Comparison of ENCODE assay signal across 8 cellular contexts in the genomic region with DNA sequence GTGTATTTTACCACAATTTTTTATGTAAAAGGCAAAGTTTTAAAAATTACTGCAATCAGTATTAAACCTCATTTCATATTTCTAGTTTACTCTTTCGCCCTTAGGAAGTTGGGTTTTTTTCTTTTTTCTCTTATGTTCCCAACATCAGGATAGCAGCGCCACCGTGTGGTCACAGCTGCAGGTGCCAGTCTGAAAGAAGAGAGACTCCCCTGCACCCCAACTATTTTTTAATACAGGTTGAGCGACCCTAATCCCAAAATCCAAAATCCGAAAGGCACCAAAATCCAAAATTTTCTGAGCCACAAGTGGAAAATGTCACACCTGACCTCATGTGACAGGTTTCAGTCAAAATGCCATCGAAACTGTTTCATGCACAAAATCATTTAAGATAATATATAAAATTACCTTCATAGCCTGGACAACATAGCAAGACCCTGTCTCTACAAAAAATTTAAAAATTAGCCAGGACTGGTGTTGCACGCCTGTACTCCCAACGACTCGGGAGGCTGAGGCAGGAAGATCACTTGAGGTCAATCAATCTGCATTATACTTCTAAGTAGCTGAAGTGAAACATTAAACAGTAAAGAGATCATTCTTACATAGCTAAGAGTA. TPM values are rescaled to one million over a fixed set of nuclear protein-coding genes. Genes with fewer than 3 reads are reported as not detected.
A peak's percentile ranks its signal among the peaks of the same experiment; 100 is the strongest.
DNase-seq lines count a peak whose midpoint lies in the region; ATAC-seq and TF ChIP-seq lines count a peak whose summit lies in the region.

No MANE protein-coding gene starts in this region.

- H3K9me3 ChIP-seq in BLaER1: no peaks in the 10 kb centered on the region
- no peaks in the 10 kb centered on the region for H3K9me3 ChIP-seq in neural progenitor cell (ENCODE audit: low read depth)
- H3K9me3 ChIP-seq in stomach: no peaks in the 10 kb centered on the region

- no peaks in the 10 kb centered on the region for H3K27me3 ChIP-seq in BLaER1
- no peaks in the 10 kb centered on the region for H3K27me3 ChIP-seq in HL-60 (ENCODE audit: insufficient read depth, poor library complexity, severe bottlenecking)
- H3K27me3 ChIP-seq in neural progenitor cell: peaks cover 45% of the 10 kb centered on the region
- H3K27me3 ChIP-seq in stomach: peaks cover 0 to 91% (median 14%) of the 10 kb centered on the region in 3 donors

- no peak for ATAC-seq in activated T-helper 17 cell treated with anti-CD3 and anti-CD28 coated beads, Interleukin-2, amount 50 U/mL, for 72 hours (replicated peaks)

- no peaks in the 10 kb centered on the region for H3K36me3 Mint-ChIP-seq in neural progenitor cell
- no peaks in the 10 kb centered on the region for H3K36me3 Mint-ChIP-seq in activated T-helper 17 cell treated with anti-CD3 and anti-CD28 coated beads, Interleukin-2, amount 50 U/mL, for 72 hours (ENCODE audit: low read depth)

- H3K27ac ChIP-seq in BLaER1 (no peak overlapping the region), HL-60 (replicated peaks) (no peak overlapping the region), neural progenitor cell (no peak overlapping the region), stomach (no peak overlapping the region)

- peaks cover 38% of the 10 kb centered on the region for H3K4me1 ChIP-seq in BLaER1
- peaks cover 20% of the 10 kb centered on the region for H3K4me1 ChIP-seq in neural progenitor cell
- peaks cover 0 to 23% (median 10%) of the 10 kb centered on the region in 4 donors for H3K4me1 ChIP-seq in stomach

- peaks cover 46% of the 10 kb centered on the region for H3K4me1 Mint-ChIP-seq in neural progenitor cell
- peaks cover 18% of the 10 kb centered on the region for H3K4me1 Mint-ChIP-seq in activated T-helper 17 cell treated with anti-CD3 and anti-CD28 coated beads, Interleukin-2, amount 50 U/mL, for 72 hours

- no peak overlapping the region for H3K4me3 Mint-ChIP-seq in neural progenitor cell
- H3K4me3 Mint-ChIP-seq in activated T-helper 17 cell treated with anti-CD3 and anti-CD28 coated beads, Interleukin-2, amount 50 U/mL, for 72 hours: no peak overlapping the region

- TF ChIP-seq CTCF in HL-60 (IDR thresholded peaks at IDR 0.05; ENCODE audit: insufficient read depth, low read length) (peak; percentile 31), neural progenitor cell (IDR thresholded peaks at IDR 0.05) (peak; percentile 99), stomach (IDR thresholded peaks at IDR 0.05) (peak in 6 of 7 experiments; percentile 52 to 92 (median 86))

- no peak overlapping the region for H3K27ac Mint-ChIP-seq in neural progenitor cell
- H3K27ac Mint-ChIP-seq in activated T-helper 17 cell treated with anti-CD3 and anti-CD28 coated beads, Interleukin-2, amount 50 U/mL, for 72 hours: no peak overlapping the region

- H3K4me2 ChIP-seq in BLaER1: peak overlapping the region; percentile 45
- peak overlapping the region; percentile 43 for H3K4me2 ChIP-seq in neural progenitor cell

- DNase-seq in HL-60 (ENCODE audit: low read depth in 1 of 2, low spot score in 1 of 2) (peak in 1 of 2 experiments; percentile 38), OCI-M1 (lab: John Stamatoyannopoulos, UW) (peak; percentile 87), fibroblast of gingiva (ENCODE audit: low read depth) (peak; percentile 60), neural progenitor cell (ENCODE audit: low spot score) (peak; percentile 90), stomach (peak; percentile 86)
- DNase-seq in activated T-cell treated with anti-CD3 and anti-CD28 coated beads, Interleukin-2, amount 50 U/mL, for 1 hour: peak; percentile 80

- no peak for TF ChIP-seq EP300 in stomach (IDR thresholded peaks at IDR 0.05)

- no peaks in the 10 kb centered on the region for H3K9me3 Mint-ChIP-seq in neural progenitor cell
- no peaks in the 10 kb centered on the region for H3K9me3 Mint-ChIP-seq in activated T-helper 17 cell treated with anti-CD3 and anti-CD28 coated beads, Interleukin-2, amount 50 U/mL, for 72 hours

- peaks cover 22% of the 10 kb centered on the region for H3K27me3 Mint-ChIP-seq in neural progenitor cell (ENCODE audit: insufficient read depth, low read depth)
- no peaks in the 10 kb centered on the region for H3K27me3 Mint-ChIP-seq in activated T-helper 17 cell treated with anti-CD3 and anti-CD28 coated beads, Interleukin-2, amount 50 U/mL, for 72 hours

- intact Hi-C loops in stomach (cut with DNase I; ENCODE audit: low total_unique reads): loop anchor here (2.0 kb wide), 1 partner anchor 84 kb away; no protein-coding TSS in a partner anchor

- no peaks in the 10 kb centered on the region for H3K79me2 ChIP-seq in neural progenitor cell (ENCODE audit: low read depth)

- no peaks in the 10 kb centered on the region for H3K36me3 ChIP-seq in BLaER1
- H3K36me3 ChIP-seq in neural progenitor cell: no peaks in the 10 kb centered on the region
- H3K36me3 ChIP-seq in stomach: no peaks in the 10 kb centered on the region

- H3K4me3 ChIP-seq in BLaER1 (no peak overlapping the region), HL-60 (replicated peaks; ENCODE audit: insufficient read depth, low read length) (no peak overlapping the region), neural progenitor cell (no peak overlapping the region), stomach (no peak overlapping the region)

- no peak for TF ChIP-seq POLR2A in stomach (IDR thresholded peaks at IDR 0.05)

- peaks cover 32% of the 10 kb centered on the region for H3F3A ChIP-seq in neural progenitor cell (ENCODE audit: low read depth)

- H3K9ac ChIP-seq in BLaER1 (no peak overlapping the region), neural progenitor cell (no peak overlapping the region)

- H4K20me1 ChIP-seq in BLaER1 (no peaks in the 10 kb centered on the region), neural progenitor cell (ENCODE audit: low read depth) (peaks cover 5% of the 10 kb centered on the region)

- H2AFZ ChIP-seq in neural progenitor cell (replicated peaks): no peak overlapping the region

- WGBS in stomach, 5 donors: 22 to 30% (median 28%) methylated on average over 9 of the region's 9 CpGs

RNA-seq across cellular contexts. Expression of gene ASGR2, which starts 21.8 kb away (rescaled TPM):
- total RNA-seq in neural progenitor cell (ENCODE audit: low replicate concordance) (not detected in 2 replicates), stomach (1 to 10 TPM in 2 of 5 donors, not detected in 3; 1.4 to 2.2 TPM)
- polyA plus RNA-seq in stomach: under 1 TPM in 1 of 3 donors, not detected in 2; 0.73 TPM
- total RNA-seq in activated T-helper 17 cell treated with anti-CD3 and anti-CD28 coated beads, Interleukin-2, amount 50 U/mL, for 72 hours: not detected

RNA-seq across cellular contexts. Expression of gene ASGR1, which starts 42.8 kb away (rescaled TPM):
- 3.1 and 4.4 TPM in 2 replicates for total RNA-seq in neural progenitor cell (ENCODE audit: low replicate concordance)
- under 1 TPM in 2 of 5 donors, not detected in 3; 0.87 to 0.92 TPM for total RNA-seq in stomach
- polyA plus RNA-seq in stomach: 1 to 10 TPM; 1.9 to 6.0 (median 2.5) TPM
- 1 to 10 TPM in 1 of 2 donors, under 1 TPM in 1; 0.67 to 4.5 TPM for total RNA-seq in activated T-helper 17 cell treated with anti-CD3 and anti-CD28 coated beads, Interleukin-2, amount 50 U/mL, for 72 hours

RNA-seq across cellular contexts. Expression of gene CLEC10A, which starts 56.3 kb away (rescaled TPM):
- total RNA-seq in neural progenitor cell (ENCODE audit: low replicate concordance): not detected in 2 replicates
- 1 to 10 TPM in 2 of 5 donors, not detected in 3; 1.2 to 4.8 TPM for total RNA-seq in stomach
- 1 to 10 TPM in 2 of 3 donors, under 1 TPM in 1; 0.75 to 6.6 (median 2.2) TPM for polyA plus RNA-seq in stomach
- total RNA-seq in activated T-helper 17 cell treated with anti-CD3 and anti-CD28 coated beads, Interleukin-2, amount 50 U/mL, for 72 hours: not detected

Comparison
In these comparisons a context has a peak if more than half of its experiments do, and no peak if none do; other contexts are left out.
1. CTCF ChIP-seq: peak in every context shown above with its lines; median percentile 99 in neural progenitor cell; 86 in stomach; 31 in HL-60.